Comparison of ENCODE assay signal across 8 cellular contexts in genomic region chrX:149527705-149528104, GRCh38. TPM values are rescaled to one million over a fixed set of nuclear protein-coding genes. Genes with fewer than 3 reads are reported as not detected.
A peak's percentile ranks its signal among the peaks of the same experiment; 100 is the strongest.
DNase-seq lines count a peak whose midpoint lies in the region; ATAC-seq, FAIRE-seq and TF ChIP-seq lines count a peak whose summit lies in the region.

No MANE protein-coding gene starts in this region.

- WGBS in A549 (ENCODE audit: missing lambda C conversion rate) = 65% methylated on average over 1 of the region's 1 CpG

- no peak for TF ChIP-seq EP300 in A549 (IDR thresholded peaks at IDR 0.05)

- H3K4me2 ChIP-seq in A549 = no peak overlapping the region

- TF ChIP-seq POLR2A in A549 (IDR thresholded peaks at IDR 0.05; ENCODE audit: low read length) = no peak

- CTCF ChIA-PET in A549 (lab: Yijun Ruan, JAX) = interaction anchor here (1.0 to 3.3 kb wide), 4 partner anchors 9 to 32 kb away, joined by 3 to 21 read pairs (median 4); partner anchors contain the start of gene EOLA1

- 0 out of 3 replicates have a peak, but pooled peaks have one; percentile 33 for TF ChIP-seq CTCF in A549 (IDR thresholded peaks at IDR 0.05)
- TF ChIP-seq CTCF in WERI-Rb-1 (IDR thresholded peaks at IDR 0.05; ENCODE audit: low read depth, low read length) = peak; percentile 42
- peak; percentile 63 for TF ChIP-seq CTCF in foreskin keratinocyte (conservative IDR thresholded peaks at IDR 0.05)

- POLR2A ChIA-PET in A549 (lab: Yijun Ruan, JAX) = interaction anchor here (1.0 kb wide), 1 partner anchor 12 kb away, joined by 3 read pairs; no protein-coding TSS in a partner anchor

- H3K27ac ChIP-seq in A549 (no peak overlapping the region), WERI-Rb-1 (no peak overlapping the region), foreskin keratinocyte (no peak overlapping the region)

- H3K4me1 ChIP-seq in A549 = peaks cover 6% of the 10 kb centered on the region; the same call in 2 of the 3 replicates
- H3K4me1 ChIP-seq in foreskin keratinocyte = no peaks in the 10 kb centered on the region

- peak; percentile 33 to 68; a peak in 4 of 6 replicates for ATAC-seq in A549
- ATAC-seq in HG03108 (IDR thresholded peaks at IDR 0.05; ENCODE audit: unreplicated experiment) = peak; percentile 24
- ATAC-seq in foreskin keratinocyte = peak; percentile 52
- ATAC-seq in GM21526 (IDR thresholded peaks at IDR 0.05; ENCODE audit: low FRiP score, unreplicated experiment) = no peak
- ATAC-seq in GM21423 (IDR thresholded peaks at IDR 0.05; ENCODE audit: unreplicated experiment) = no peak

- H3K9me3 ChIP-seq in A549 (no peaks in the 10 kb centered on the region), WERI-Rb-1 (ENCODE audit: severe bottlenecking) (no peaks in the 10 kb centered on the region)

- no peaks in the 10 kb centered on the region for H3K27me3 ChIP-seq in WERI-Rb-1 (ENCODE audit: insufficient read depth, low read depth, severe bottlenecking)
- no peaks in the 10 kb centered on the region for H3K27me3 ChIP-seq in foreskin keratinocyte

- TF ChIP-seq RAD21 in A549 (conservative IDR thresholded peaks at IDR 0.05 in 1 of 2, IDR thresholded peaks at IDR 0.05 in 1 of 2) = peak; percentile 13 to 28; a peak in 1 of 5 replicates

- no peak overlapping the region for H3K4me3 ChIP-seq in A549
- no peak overlapping the region for H3K4me3 ChIP-seq in WERI-Rb-1 (ENCODE audit: low read depth, low read length)

- H3K36me3 ChIP-seq in WERI-Rb-1 = no peaks in the 10 kb centered on the region

- peak; percentile 89 for FAIRE-seq in A549 (lab: Jason Lieb, UNC)

- peak; percentile 20 to 53 for DNase-seq in A549 (ENCODE audit: low read depth in 1 of 2, low spot score in 1 of 2)
- DNase-seq in DMS153 treated with DMSO at 0.1 percent for 48 hours (lab: John Stamatoyannopoulos, UW; ENCODE audit: unreplicated experiment) = peak; percentile 23
- DNase-seq in WERI-Rb-1 = no peak
- DNase-seq in foreskin keratinocyte = no peak
- DNase-seq in stimulated activated naive CD4-positive, alpha-beta T cell treated with Interleukin-2 at 50 U/mL for 16 hours (lab: John Stamatoyannopoulos, UW) = peak; percentile 4

TF ChIP-seq in A549, 52 proteins besides CTCF, POLR2A, EP300 and RAD21:
- TF ChIP-seq NPAS2 (CRISPR knock-in tag; IDR thresholded peaks at IDR 0.05; ENCODE audit: borderline replicate concordance) (no peak), BHLHE40 (IDR thresholded peaks at IDR 0.05; ENCODE audit: low read depth, low read length) (no peak), SMC3 (IDR thresholded peaks at IDR 0.05) (peak; percentile 16; the same call in 1 of the 3 replicates), MAFK (IDR thresholded peaks at IDR 0.05; ENCODE audit: partially characterized antibody) (peak; percentile 3)

RNA-seq across cellular contexts. Expression of gene EOLA1, which starts 13.1 kb away (rescaled TPM):
- polyA plus RNA-seq in A549 (2011; rRNA removed) = 23.3 and 26.0 TPM in 2 replicates
- 15.5 and 16.2 TPM in 2 replicates for polyA plus RNA-seq in A549 (2012; cell fraction: cytosol; rRNA removed)
- polyA plus RNA-seq in A549 (2012; cell fraction: nucleus; rRNA removed) = 16.5 and 17.1 TPM in 2 replicates
- 14.5 to 16.9 TPM (median 16.4 TPM) in 3 replicates for polyA plus RNA-seq in A549 (2017; fragmentation: RNase III; extraction: RNeasy Plus Mini Kit Qiagen cat#74134 plus additional on column Dnase treatment)
- 11.8 and 12.7 TPM in 2 replicates for polyA minus RNA-seq in A549 (2011; rRNA and poly(A)+ RNA removed)
- total RNA-seq in foreskin keratinocyte = 10.5 and 11.4 TPM in 2 replicates
- 11.5 and 12.6 TPM in 2 replicates for polyA plus RNA-seq in foreskin keratinocyte

RNA-seq across cellular contexts. Expression of gene HSFX3, which starts 22.0 kb away (rescaled TPM):
- polyA plus RNA-seq in A549 (2011; rRNA removed) (not detected in 2 replicates), A549 (2017; fragmentation: RNase III; extraction: RNeasy Plus Mini Kit Qiagen cat#74134 plus additional on column Dnase treatment) (not detected in 3 replicates), foreskin keratinocyte (not detected in 2 replicates)
- polyA plus RNA-seq in A549 (2012; cell fraction: cytosol; rRNA removed) = not detected in 2 replicates
- not detected in 2 replicates for polyA plus RNA-seq in A549 (2012; cell fraction: nucleus; rRNA removed)
- polyA minus RNA-seq in A549 (2011; rRNA and poly(A)+ RNA removed) = not detected in 2 replicates
- not detected in 2 replicates for total RNA-seq in foreskin keratinocyte

RNA-seq across cellular contexts. Expression of gene IDS, which starts 22.6 kb away (rescaled TPM):
- polyA plus RNA-seq in A549 (2011; rRNA removed) (120 and 135 TPM in 2 replicates), A549 (2017; fragmentation: RNase III; extraction: RNeasy Plus Mini Kit Qiagen cat#74134 plus additional on column Dnase treatment) (40.6 to 46.8 TPM (median 44.5 TPM) in 3 replicates), foreskin keratinocyte (18.5 and 19.1 TPM in 2 replicates)
- 65.4 and 82.6 TPM in 2 replicates for polyA plus RNA-seq in A549 (2012; cell fraction: cytosol; rRNA removed)
- 51.1 and 56.5 TPM in 2 replicates for polyA plus RNA-seq in A549 (2012; cell fraction: nucleus; rRNA removed)
- 130 and 171 TPM in 2 replicates for polyA minus RNA-seq in A549 (2011; rRNA and poly(A)+ RNA removed)
- total RNA-seq in foreskin keratinocyte = 44.3 and 50.9 TPM in 2 replicates

RNA-seq across cellular contexts. Expression of gene MAGEA9B, which starts 59.6 kb away (rescaled TPM):
- polyA plus RNA-seq in A549 (2011; rRNA removed) = 0.08 TPM in 1 of 2 replicates, not detected in the other
- polyA plus RNA-seq in A549 (2012; cell fraction: cytosol; rRNA removed) = 0.06 and 0.07 TPM in 2 replicates
- polyA plus RNA-seq in A549 (2012; cell fraction: nucleus; rRNA removed) = 0.06 and 0.32 TPM in 2 replicates
- polyA plus RNA-seq in A549 (2017; fragmentation: RNase III; extraction: RNeasy Plus Mini Kit Qiagen cat#74134 plus additional on column Dnase treatment) = not detected in 3 replicates
- polyA minus RNA-seq in A549 (2011; rRNA and poly(A)+ RNA removed) = not detected in 2 replicates
- total RNA-seq in foreskin keratinocyte = not detected in 2 replicates
- not detected in 2 replicates for polyA plus RNA-seq in foreskin keratinocyte

Comparison
In these comparisons a context has a peak if more than half of its experiments do, and no peak if none do; other contexts are left out.
1. ATAC-seq: peak in A549 (2 of 2), HG03108 (single experiment) and foreskin keratinocyte (single experiment); none in GM21526 (single experiment) and GM21423 (single experiment).
2. DNase-seq: peak in A549 (2 of 2), DMS153 treated with DMSO at 0.1 percent for 48 hours (single experiment) and stimulated activated naive CD4-positive, alpha-beta T cell treated with Interleukin-2 at 50 U/mL for 16 hours (single experiment); none in WERI-Rb-1 (single experiment) and foreskin keratinocyte (0 of 2).
3. Peak in every context shown above with its lines, with median percentiles within 50 percentile points of each other: CTCF ChIP-seq.